Comparison of ENCODE assay signal across 1 cellular context in the genomic region with DNA sequence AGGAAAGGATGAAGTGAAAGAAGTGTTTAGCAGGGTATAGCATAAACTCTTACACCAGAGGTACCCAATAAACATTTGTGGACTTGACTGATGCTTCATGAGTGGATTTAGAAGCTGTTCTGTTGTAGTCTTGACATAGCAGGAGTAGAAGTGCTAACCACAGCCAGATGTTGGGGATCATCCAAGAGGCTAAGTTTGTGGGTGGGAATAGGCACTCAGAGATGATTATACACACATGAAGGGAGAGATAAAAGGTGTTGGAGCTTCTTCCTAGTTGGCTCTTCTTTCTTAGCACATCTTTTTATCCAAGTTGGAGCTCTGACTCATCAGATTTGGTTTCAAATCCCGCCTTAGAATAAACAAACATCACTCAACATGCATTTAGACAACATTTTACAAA.
TF ChIP-seq lines count a peak whose summit lies in the region.

No MANE protein-coding gene starts in this region.

TF ChIP-seq in SK-N-SH treated with all-trans-retinoic acid at 6 μM for 48 hours, 23 proteins besides CTCF, POLR2A, EP300 and RAD21 (continued from another document):
- TF ChIP-seq TCF4 (CRISPR knock-in tag; IDR thresholded peaks at IDR 0.05; ENCODE audit: borderline replicate concordance), result no peak
- TF ChIP-seq PATZ1 (CRISPR knock-in tag; IDR thresholded peaks at IDR 0.05; ENCODE audit: borderline replicate concordance), result no peak
- no peak for TF ChIP-seq ZNF70 (CRISPR knock-in tag; IDR thresholded peaks at IDR 0.05)
- TF ChIP-seq ZFP3 (CRISPR knock-in tag; IDR thresholded peaks at IDR 0.05), result no peak
- TF ChIP-seq, protein P1, sequence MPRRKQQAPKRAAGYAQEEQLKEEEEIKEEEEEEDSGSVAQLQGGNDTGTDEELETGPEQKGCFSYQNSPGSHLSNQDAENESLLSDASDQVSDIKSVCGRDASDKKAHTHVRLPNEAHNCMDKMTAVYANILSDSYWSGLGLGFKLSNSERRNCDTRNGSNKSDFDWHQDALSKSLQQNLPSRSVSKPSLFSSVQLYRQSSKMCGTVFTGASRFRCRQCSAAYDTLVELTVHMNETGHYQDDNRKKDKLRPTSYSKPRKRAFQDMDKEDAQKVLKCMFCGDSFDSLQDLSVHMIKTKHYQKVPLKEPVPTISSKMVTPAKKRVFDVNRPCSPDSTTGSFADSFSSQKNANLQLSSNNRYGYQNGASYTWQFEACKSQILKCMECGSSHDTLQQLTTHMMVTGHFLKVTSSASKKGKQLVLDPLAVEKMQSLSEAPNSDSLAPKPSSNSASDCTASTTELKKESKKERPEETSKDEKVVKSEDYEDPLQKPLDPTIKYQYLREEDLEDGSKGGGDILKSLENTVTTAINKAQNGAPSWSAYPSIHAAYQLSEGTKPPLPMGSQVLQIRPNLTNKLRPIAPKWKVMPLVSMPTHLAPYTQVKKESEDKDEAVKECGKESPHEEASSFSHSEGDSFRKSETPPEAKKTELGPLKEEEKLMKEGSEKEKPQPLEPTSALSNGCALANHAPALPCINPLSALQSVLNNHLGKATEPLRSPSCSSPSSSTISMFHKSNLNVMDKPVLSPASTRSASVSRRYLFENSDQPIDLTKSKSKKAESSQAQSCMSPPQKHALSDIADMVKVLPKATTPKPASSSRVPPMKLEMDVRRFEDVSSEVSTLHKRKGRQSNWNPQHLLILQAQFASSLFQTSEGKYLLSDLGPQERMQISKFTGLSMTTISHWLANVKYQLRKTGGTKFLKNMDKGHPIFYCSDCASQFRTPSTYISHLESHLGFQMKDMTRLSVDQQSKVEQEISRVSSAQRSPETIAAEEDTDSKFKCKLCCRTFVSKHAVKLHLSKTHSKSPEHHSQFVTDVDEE (CRISPR knock-in tag; IDR thresholded peaks at IDR 0.05), result no peak
